In genomic region chr1:27076803-27077202, GRCh38 we compare ENCODE assay signal across 28 cellular contexts.
"Had no signal": no experiment of that assay in that cellular context is flagged by ENCODE, and none has a peak within 500 bp of the region (broad histone marks: within the 10 kb centered on the region; RNA-seq: fewer than 3 reads in every experiment).

No MANE protein-coding gene starts in this region.

- H3K36me3 ChIP-seq: colonic mucosa, esophagus squamous epithelium, gastrocnemius medialis, heart right ventricle, left lung, lower lobe of right lung had no signal

- H3K4me1 ChIP-seq: colonic mucosa, esophagus squamous epithelium, gastrocnemius medialis, heart right ventricle, left lung, lower lobe of right lung had no signal

- H3K27me3 ChIP-seq: colonic mucosa, esophagus squamous epithelium, gastrocnemius medialis, left lung had no signal

- H3K36me3 Mint-ChIP-seq: mesothelial cell of epicardium, naive B cell had no signal

- FAIRE-seq: endometrium, islet of Langerhans, keratinocyte had no signal

- H3K27ac Mint-ChIP-seq: dendritic cell treated with granulocyte-macrophage colony-stimulating factor and Interleukin-4, amounts not matched to agents 40 ng/mL and 50 ng/mL, for 4 days; effector memory CD8-positive, alpha-beta T cell; endodermal cell; mesothelial cell of epicardium had no signal

- ATAC-seq: effector memory CD8-positive, alpha-beta T cell; esophagus mucosa; gastrocnemius medialis; heart right ventricle; left cardiac atrium; left lung; left ventricle myocardium superior; lower lobe of right lung; mucosa of descending colon had no signal

- H3K4me3 ChIP-seq: colonic mucosa, esophagus squamous epithelium, gastrocnemius medialis, heart right ventricle, left lung, lower lobe of right lung, mucosa of descending colon had no signal

- DNase-seq: colonic mucosa; cortex of kidney; effector CD8-positive, alpha-beta T cell; effector memory CD8-positive, alpha-beta T cell; endodermal cell; erythroblast; esophagus squamous epithelium; foreskin fibroblast; foreskin melanocyte; gastrocnemius medialis; glutamatergic neuron; head of caudate nucleus; heart right ventricle; hippocampal formation; left cardiac atrium; left lung; left ventricle myocardium superior; lower lobe of right lung; mesenchymal stem cell; mucosa of descending colon; naive B cell had no signal

- H3K4me1 Mint-ChIP-seq: endodermal cell, mesothelial cell of epicardium, naive B cell had no signal

- H3K27ac ChIP-seq: colonic mucosa, epithelial cell of prostate, esophagus squamous epithelium, gastrocnemius medialis, heart right ventricle, left lung, lower lobe of right lung had no signal

- H3K9me3 Mint-ChIP-seq: dendritic cell treated with granulocyte-macrophage colony-stimulating factor and Interleukin-4, amounts not matched to agents 40 ng/mL and 50 ng/mL, for 4 days; effector memory CD8-positive, alpha-beta T cell; endodermal cell; mesothelial cell of epicardium had no signal

- H3K4me3 Mint-ChIP-seq: dendritic cell treated with granulocyte-macrophage colony-stimulating factor and Interleukin-4, amounts not matched to agents 40 ng/mL and 50 ng/mL, for 4 days; effector memory CD8-positive, alpha-beta T cell; endodermal cell; mesothelial cell of epicardium; naive B cell had no signal

- H3K9me3 ChIP-seq: colonic mucosa, esophagus squamous epithelium, gastrocnemius medialis, lower lobe of right lung had no signal
